ENCODE assay signal across 25 cellular contexts in the genomic region with DNA sequence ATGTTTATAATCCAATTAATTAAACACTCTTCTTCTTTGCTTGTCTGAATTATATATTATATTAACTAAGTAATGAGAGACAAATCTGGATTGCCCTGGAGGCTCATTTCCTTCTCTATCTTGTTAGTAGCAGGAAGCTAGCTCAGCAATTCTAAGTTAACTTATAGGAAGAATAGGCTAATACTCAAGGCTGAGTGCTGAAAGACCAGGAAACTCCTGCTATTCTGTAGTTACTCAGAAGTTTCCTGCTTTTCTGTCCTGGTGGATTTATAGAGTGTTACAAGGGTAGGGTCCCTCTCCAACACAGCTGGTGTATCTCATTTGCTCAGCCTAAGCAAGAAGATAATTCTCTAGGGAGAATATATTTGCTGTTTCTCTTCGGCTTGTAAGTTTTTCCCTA.
"Had no signal": no experiment of that assay in that cellular context is flagged by ENCODE, and none has a peak within 500 bp of the region (broad histone marks: within the 10 kb centered on the region; RNA-seq: fewer than 3 reads in every experiment).

No MANE protein-coding gene starts in this region.

- ATAC-seq: left cardiac atrium; left lung; natural killer cell; right lobe of liver; stimulated activated memory B cell treated with anti-CD40 and anti-IgM and Interleukin-4, amounts not matched to agents 10 μg/mL and 1 μg/mL and 100 μg/mL, for 72 hours; stimulated activated naive CD8-positive, alpha-beta T cell treated with anti-CD3 and anti-CD28 coated beads, Interleukin-15, amount 100 ng/mL, for 72 hours had no signal

- DNase-seq: hippocampal formation; kidney glomerular epithelial cell; left cardiac atrium; left lung; mesendoderm; naive B cell; natural killer cell; ovary; right lobe of liver; stimulated activated CD4-positive, alpha-beta T cell treated with anti-CD3 and anti-CD28 coated beads, Interleukin-1b, Interleukin-23, amount 100 ng/mL, for 48 hours; stimulated activated CD4-positive, alpha-beta T cell treated with anti-CD3 and anti-CD28 coated beads, Interleukin-2, amount 100 ng/mL, for 48 hours; stimulated activated CD4-positive, alpha-beta T cell treated with anti-CD3 and anti-CD28 coated beads, Interleukin-4, amount 100 ng/mL, for 4 hours; stimulated activated CD8-positive, alpha-beta memory T cell treated with anti-CD3 and anti-CD28 coated beads, Interleukin-4, amount 100 ng/mL, for 48 hours; stimulated activated naive CD4-positive, alpha-beta T cell treated with Interleukin-2 at 50 U/mL for 16 hours; stimulated activated naive CD8-positive, alpha-beta T cell treated with anti-CD3 and anti-CD28 coated beads, Interleukin-15, amount 100 ng/mL, for 72 hours; substantia nigra; uterus had no signal

- H3K27me3 ChIP-seq: left lung, ovary, right atrium auricular region, right lobe of liver, tibial nerve, uterus had no signal

- H3K4me1 ChIP-seq: left lung, right atrium auricular region, right lobe of liver, tibial nerve, uterus had no signal

- H3K9me3 Mint-ChIP-seq: mesothelial cell of epicardium; natural killer cell; stimulated activated memory B cell treated with anti-CD40 and anti-IgM and Interleukin-4, amounts not matched to agents 10 μg/mL and 1 μg/mL and 100 μg/mL, for 72 hours; stimulated activated naive CD8-positive, alpha-beta T cell treated with anti-CD3 and anti-CD28 coated beads, Interleukin-15, amount 100 ng/mL, for 72 hours; type B pancreatic cell had no signal

- H3K36me3 Mint-ChIP-seq: mesothelial cell of epicardium; naive B cell; natural killer cell; stimulated activated memory B cell treated with anti-CD40 and anti-IgM and Interleukin-4, amounts not matched to agents 10 μg/mL and 1 μg/mL and 100 μg/mL, for 72 hours; type B pancreatic cell had no signal

- H3K27me3 Mint-ChIP-seq: type B pancreatic cell had no signal

- H3K27ac Mint-ChIP-seq: mesothelial cell of epicardium; naive B cell; natural killer cell; progenitor cell of endocrine pancreas; stimulated activated memory B cell treated with anti-CD40 and anti-IgM and Interleukin-4, amounts not matched to agents 10 μg/mL and 1 μg/mL and 100 μg/mL, for 72 hours; stimulated activated naive CD8-positive, alpha-beta T cell treated with anti-CD3 and anti-CD28 coated beads, Interleukin-15, amount 100 ng/mL, for 72 hours; type B pancreatic cell had no signal

- H3K4me3 Mint-ChIP-seq: mesothelial cell of epicardium; naive B cell; natural killer cell; stimulated activated memory B cell treated with anti-CD40 and anti-IgM and Interleukin-4, amounts not matched to agents 10 μg/mL and 1 μg/mL and 100 μg/mL, for 72 hours; stimulated activated naive CD8-positive, alpha-beta T cell treated with anti-CD3 and anti-CD28 coated beads, Interleukin-15, amount 100 ng/mL, for 72 hours; type B pancreatic cell had no signal

- H3K4me3 ChIP-seq: left lung, lung, ovary, right atrium auricular region, right lobe of liver, smooth muscle cell, tibial nerve, uterus had no signal

- H3K27ac ChIP-seq: left lung, ovary, right atrium auricular region, right lobe of liver, tibial nerve, uterus had no signal

- H3K4me1 Mint-ChIP-seq: naive B cell; natural killer cell; stimulated activated memory B cell treated with anti-CD40 and anti-IgM and Interleukin-4, amounts not matched to agents 10 μg/mL and 1 μg/mL and 100 μg/mL, for 72 hours; stimulated activated naive CD8-positive, alpha-beta T cell treated with anti-CD3 and anti-CD28 coated beads, Interleukin-15, amount 100 ng/mL, for 72 hours had no signal

- H3K9me3 ChIP-seq: left lung, ovary, right atrium auricular region, right lobe of liver, tibial nerve, uterus had no signal

- H3K36me3 ChIP-seq: left lung, ovary, right atrium auricular region, right lobe of liver, tibial nerve, uterus had no signal
